Comparison of ENCODE assay signal across 8 cellular contexts in the genomic region with DNA sequence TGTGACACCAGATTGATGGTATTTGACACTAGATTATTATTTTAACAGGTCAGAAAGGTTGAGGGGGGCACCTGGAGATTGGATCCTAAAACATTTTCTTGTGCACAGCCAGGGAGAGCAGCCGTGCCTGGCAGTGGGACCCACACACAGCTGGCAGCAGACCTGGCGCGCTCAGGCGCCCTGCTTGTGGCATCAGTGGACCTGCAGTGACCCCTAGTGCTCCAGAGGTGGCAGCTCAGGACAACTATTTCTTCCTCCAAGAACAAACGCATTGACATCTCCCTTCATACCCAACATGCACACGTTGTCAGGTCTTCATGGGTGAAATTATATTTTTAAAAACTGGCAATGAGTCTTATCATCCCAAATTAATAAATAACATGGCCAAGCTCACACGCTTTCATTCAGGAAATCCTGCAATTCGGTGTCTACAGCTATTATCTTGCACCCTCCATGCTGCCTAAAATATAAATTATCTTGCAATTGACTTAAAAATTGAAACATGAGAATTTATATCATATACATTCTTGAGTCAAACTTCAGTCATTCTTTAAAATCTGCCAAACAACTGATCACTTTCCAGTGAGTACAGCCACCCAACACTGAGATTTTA. TPM values are rescaled to one million over a fixed set of nuclear protein-coding genes. Genes with fewer than 3 reads are reported as not detected.
DNase-seq lines count a peak whose midpoint lies in the region; ATAC-seq and FAIRE-seq lines count a peak whose summit lies in the region.

No MANE protein-coding gene starts in this region.

- H3K36me3 ChIP-seq in MG63 = no peaks in the 10 kb centered on the region

- peak; percentile 31 for FAIRE-seq in frontal cortex (lab: Jason Lieb, UNC)

- no peak overlapping the region for H3K4me3 ChIP-seq in MG63

- no peaks in the 10 kb centered on the region for H3K9me3 ChIP-seq in MG63

- peak; percentile 68 for ATAC-seq in GM21423 (IDR thresholded peaks at IDR 0.05; ENCODE audit: unreplicated experiment)

- H3K27me3 ChIP-seq in MG63 = no peaks in the 10 kb centered on the region

- DNase-seq in SIG-M5 treated with dmso at 0.1 percent for 504 hours (lab: John Stamatoyannopoulos, UW; ENCODE audit: unreplicated experiment) (peak; percentile 52), SIG-M5 (lab: John Stamatoyannopoulos, UW) (no peak), MG63 (peak; percentile 63), SHP77 (lab: John Stamatoyannopoulos, UW) (peak; percentile 64 to 69), frontal cortex (ENCODE audit: low spot score in 2 of 2) (peak; percentile 60 to 77), pons (ENCODE audit: low spot score) (peak; percentile 85), cerebellar nuclear complex (lab: John Stamatoyannopoulos, UW) (no peak)

RNA-seq across cellular contexts. Expression of gene TMEM132D, which starts 7.7 kb away (rescaled TPM):
- 0.03 and 0.25 TPM in 2 replicates for total RNA-seq in MG63 (2014; rRNA removed; shearing (Covaris generic); ENCODE audit: low replicate concordance)
- total RNA-seq in frontal cortex = 4.1 TPM

Comparison
In these comparisons a context has a peak if more than half of its experiments do, and no peak if none do; other contexts are left out.
1. DNase-seq: peak in SIG-M5 treated with dmso at 0.1 percent for 504 hours (single experiment), MG63 (single experiment), SHP77 (2 of 2), frontal cortex (2 of 2) and pons (single experiment); none in SIG-M5 (single experiment) and cerebellar nuclear complex (0 of 2).